In genomic region chr17:15081008-15081407, GRCh38 we compare ENCODE assay signal across 14 cellular contexts.
DNase-seq lines count a peak whose midpoint lies in the region; FAIRE-seq and TF ChIP-seq lines count a peak whose summit lies in the region.
"Had no signal": no experiment of that assay in that cellular context is flagged by ENCODE, and none has a peak within 500 bp of the region (broad histone marks: within the 10 kb centered on the region; RNA-seq: fewer than 3 reads in every experiment).

No MANE protein-coding gene starts in this region.

- H4K5ac ChIP-seq in H1 (ENCODE audit: insufficient read length, low read depth, low read length), result no peak overlapping the region

- H2AK5ac ChIP-seq in H1 (ENCODE audit: low read depth, low read length), result no peak overlapping the region

- no peak overlapping the region for H2AFZ ChIP-seq in H1 (ENCODE audit: low read length)

- H3K4me3 ChIP-seq in H1 (ENCODE audit: extremely low read depth in 1 of 4, insufficient read depth in 2 of 4, low read depth in 3 of 4, low read length in 4 of 4), result no peak overlapping the region
- H3K4me3 ChIP-seq: BLaER1 treated with 17β-estradiol and CSF1 and Interleukin-3, amounts not matched to agents 10 nM and 100 nM had no signal

- H4K8ac ChIP-seq in H1 (ENCODE audit: extremely low read depth, insufficient read depth, low read length), result no peak overlapping the region

- no peak overlapping the region for H3K27ac ChIP-seq in H1 (ENCODE audit: low read depth, low read length)
- H3K27ac ChIP-seq: BLaER1 treated with 17β-estradiol and CSF1 and Interleukin-3, amounts not matched to agents 10 nM and 100 nM had no signal

- CTCF ChIA-PET in H1 (lab: Charles Lee; ENCODE audit: partially characterized antibody), result interaction anchor here (0.7 to 1.4 kb wide), 7 partner anchors 12 to 154 kb away, joined by 3 to 5 read pairs (median 3); no protein-coding TSS in a partner anchor

- no peak overlapping the region for H2BK20ac ChIP-seq in H1 (ENCODE audit: low read length)

- H3K9ac ChIP-seq in H1 (replicated peaks in 1 of 4; ENCODE audit: extremely low read depth in 1 of 4, low read depth in 3 of 4, low read length in 3 of 4), result no peak overlapping the region
- H3K9ac ChIP-seq: BLaER1 treated with 17β-estradiol and CSF1 and Interleukin-3, amounts not matched to agents 10 nM and 100 nM had no signal

- H3K36me3 ChIP-seq in H1 (ENCODE audit: control insufficient read depth in 2 of 4, insufficient read depth in 4 of 4, low read length in 3 of 4), result no peaks in the 10 kb centered on the region
- H3K36me3 ChIP-seq: BLaER1 treated with 17β-estradiol and CSF1 and Interleukin-3, amounts not matched to agents 10 nM and 100 nM had no signal

- TF ChIP-seq CTCF in H1 (IDR thresholded peaks at IDR 0.05; ENCODE audit: control extremely low read depth in 1 of 3, insufficient read depth in 1 of 3, low read depth in 1 of 3, low read length in 3 of 3), result peak in 2 of 3 experiments; percentile 26 to 40; a peak in 2 of 4 replicates

- no peaks in the 10 kb centered on the region for H3K79me2 ChIP-seq in H1 (ENCODE audit: control insufficient read depth in 1 of 2, insufficient read depth in 2 of 2, low read length in 2 of 2)

- no peak for TF ChIP-seq POLR2A in H1 (IDR thresholded peaks at IDR 0.05; ENCODE audit: control extremely low read depth in 1 of 2, low read depth in 2 of 2, low read length in 2 of 2)

- H3K9me3 ChIP-seq in H1 (ENCODE audit: insufficient read depth in 2 of 2, low read depth in 1 of 2, low read length in 1 of 2), result no peaks in the 10 kb centered on the region
- H3K9me3 ChIP-seq: BLaER1 treated with 17β-estradiol and CSF1 and Interleukin-3, amounts not matched to agents 10 nM and 100 nM had no signal

- H4K91ac ChIP-seq in H1 (replicated peaks; ENCODE audit: insufficient read length, low read length), result no peak overlapping the region

- 79% methylated on average over 3 of the region's 3 CpGs; no CpG with 5 or more reads in 1 of the 2 experiments for WGBS in H1 (ENCODE audit: extremely low coverage in 1 of 2, insufficient coverage in 1 of 2, insufficient read length in 1 of 2, insufficient replicate concordance in 2 of 2, low coverage in 1 of 2, low lambda C conversion rate in 2 of 2, missing lambda C conversion rate in 1 of 2), 2 experiments

- FAIRE-seq in H1 (lab: Jason Lieb, UNC), result no peak
- FAIRE-seq: G401.6, GM12891, GM19239, H54 had no signal

- H2BK5ac ChIP-seq in H1 (ENCODE audit: low read depth, low read length), result no peak overlapping the region

- TF ChIP-seq EP300 in H1 (IDR thresholded peaks at IDR 0.05; ENCODE audit: borderline replicate concordance in 1 of 2, low read depth in 2 of 2, low read length in 2 of 2), result no peak

- H3K18ac ChIP-seq in H1 (ENCODE audit: extremely low read depth, low read length), result no peak overlapping the region

- H3K4me1 ChIP-seq in H1 (replicated peaks in 1 of 4; ENCODE audit: control insufficient read depth in 3 of 4, insufficient read depth in 4 of 4, low read length in 3 of 4), result peaks cover 3 to 10% (median 6%) of the 10 kb centered on the region in 4 experiments; a peak in 5 of 7 replicates
- H3K4me1 ChIP-seq: BLaER1 treated with 17β-estradiol and CSF1 and Interleukin-3, amounts not matched to agents 10 nM and 100 nM had no signal

- H3K4ac ChIP-seq in H1 (replicated peaks; ENCODE audit: insufficient read length, low read depth, low read length), result no peak overlapping the region

- POLR2A ChIA-PET in H1 (lab: Charles Lee; ENCODE audit: partially characterized antibody), result interaction anchor here (0.6 kb wide), 1 partner anchor 16 kb away, joined by 3 read pairs; no protein-coding TSS in a partner anchor

- H4K20me1 ChIP-seq in H1 (replicated peaks in 1 of 2; ENCODE audit: control insufficient read depth in 1 of 2, insufficient read depth in 2 of 2, low read length in 2 of 2), result no peaks in the 10 kb centered on the region
- H4K20me1 ChIP-seq: BLaER1 treated with 17β-estradiol and CSF1 and Interleukin-3, amounts not matched to agents 10 nM and 100 nM had no signal

- no peak overlapping the region for H2BK120ac ChIP-seq in H1 (replicated peaks; ENCODE audit: low read depth, low read length)

- DNase-seq in LHCN-M2 (ENCODE audit: low read depth) (peak; percentile 0), H1 (ENCODE audit: low read depth in 1 of 2, low spot score in 2 of 2) (no peak), iPS-NIHi11 (ENCODE audit: low spot score) (peak; percentile 18), NCI-H82 (lab: John Stamatoyannopoulos, UW) (no peak), DMS153 treated with DMSO at 0.1 percent for 48 hours (lab: John Stamatoyannopoulos, UW; ENCODE audit: unreplicated experiment) (no peak), SW480 (ENCODE audit: low spot score) (no peak)
- DNase-seq: Calu3; CD8-positive, alpha-beta T cell; HFFc6 had no signal

- H3K4me2 ChIP-seq in H1 (ENCODE audit: insufficient read depth in 1 of 2, low read depth in 2 of 2, low read length in 2 of 2), result no peak overlapping the region
- H3K4me2 ChIP-seq: BLaER1 treated with 17β-estradiol and CSF1 and Interleukin-3, amounts not matched to agents 10 nM and 100 nM had no signal

- no peak overlapping the region for H3K23ac ChIP-seq in H1 (ENCODE audit: insufficient read length)

- peak; percentile 45; a peak in 3 of 4 replicates for TF ChIP-seq RAD21 in H1 (IDR thresholded peaks at IDR 0.05 in 1 of 2, conservative IDR thresholded peaks at IDR 0.05 in 1 of 2; ENCODE audit: low read depth in 2 of 2, low read length in 2 of 2)

- no peaks in the 10 kb centered on the region for H3K27me3 ChIP-seq in H1 (replicated peaks in 1 of 4; ENCODE audit: control insufficient read depth in 3 of 4, extremely low read depth in 1 of 4, insufficient read depth in 3 of 4, low read length in 3 of 4)
- H3K27me3 ChIP-seq: BLaER1 treated with 17β-estradiol and CSF1 and Interleukin-3, amounts not matched to agents 10 nM and 100 nM had no signal

- H3K14ac ChIP-seq in H1 (ENCODE audit: insufficient read length), result no peak overlapping the region

- no peaks in the 10 kb centered on the region for H3K79me1 ChIP-seq in H1 (ENCODE audit: low read depth, low read length)

- no peak overlapping the region for H2BK12ac ChIP-seq in H1 (ENCODE audit: low read depth, low read length)

- 0 out of 2 replicates have a peak overlapping the region, but pooled peaks have one; percentile 37 for H2BK15ac ChIP-seq in H1 (ENCODE audit: low read length)

- H3K23me2 ChIP-seq in H1 (ENCODE audit: low read depth, low read length), result no peaks in the 10 kb centered on the region

- no peak overlapping the region for H3K56ac ChIP-seq in H1 (replicated peaks; ENCODE audit: insufficient read length, low read depth, low read length)

Comparison
In these comparisons a context has a peak if more than half of its experiments do, and no peak if none do; other contexts are left out.
1. DNase-seq: peak in LHCN-M2 (single experiment) and iPS-NIHi11 (single experiment); none in H1 (0 of 2), NCI-H82 (single experiment), DMS153 treated with DMSO at 0.1 percent for 48 hours (single experiment) and SW480 (single experiment).